Comparison of ENCODE assay signal across 1 cellular context in the genomic region with DNA sequence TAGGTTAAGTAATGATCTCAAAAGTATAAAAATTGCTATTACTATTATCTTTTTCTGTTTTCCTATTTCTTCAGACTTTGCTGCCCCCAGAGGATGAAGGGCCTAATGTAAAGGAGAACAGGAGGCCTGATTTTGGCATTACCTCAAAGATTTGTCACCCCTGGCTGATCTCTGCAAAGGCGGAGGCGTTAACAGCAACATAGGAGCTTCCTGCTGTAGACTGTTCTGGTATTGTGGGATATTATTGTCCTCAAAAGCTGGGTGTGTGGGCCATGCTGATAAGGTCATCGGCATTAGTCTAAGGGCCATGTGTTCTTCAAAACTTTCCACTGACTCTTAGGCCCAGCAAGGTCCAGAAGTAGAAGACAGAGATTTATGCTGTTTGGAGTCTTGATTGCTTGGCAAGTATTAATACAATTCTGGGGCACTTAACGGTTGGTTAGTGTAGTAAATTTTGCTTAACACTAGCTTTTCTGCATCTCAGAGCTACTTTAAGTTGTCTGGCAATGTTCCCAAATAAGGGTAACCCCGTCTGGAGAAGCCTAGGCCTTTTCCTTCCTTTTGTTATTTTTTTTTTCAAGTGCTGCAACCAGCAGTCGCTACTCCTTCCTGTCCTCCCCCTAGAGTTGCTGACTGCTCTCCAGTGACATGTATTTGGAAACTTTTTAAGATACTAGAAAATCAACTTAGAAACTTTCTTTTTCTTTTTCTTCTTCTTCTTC.
TF ChIP-seq lines count a peak whose summit lies in the region.

No MANE protein-coding gene starts in this region.

TF ChIP-seq in HepG2, 621 proteins besides CTCF, POLR2A, EP300 and RAD21:
- TF ChIP-seq ZNF260 (CRISPR knock-in tag; IDR thresholded peaks at IDR 0.05; ENCODE audit: borderline replicate concordance, low read depth) (no peak), ADNP (CRISPR knock-in tag; IDR thresholded peaks at IDR 0.05) (no peak), HMGA1 (CRISPR knock-in tag; conservative IDR thresholded peaks at IDR 0.05) (no peak), ATF7 (IDR thresholded peaks at IDR 0.05) (no peak), ATF7 (CRISPR knock-in tag; IDR thresholded peaks at IDR 0.05) (no peak), SYNCRIP (IDR thresholded peaks at IDR 0.05; ENCODE audit: insufficient read depth, low read depth, low read length) (no peak), RAD51 (IDR thresholded peaks at IDR 0.05; ENCODE audit: borderline replicate concordance) (no peak), ZNF572 (CRISPR knock-in tag; IDR thresholded peaks at IDR 0.05) (no peak), ZNF530 (CRISPR knock-in tag; IDR thresholded peaks at IDR 0.05; ENCODE audit: low read depth) (no peak)
- TF ChIP-seq, protein P1, sequence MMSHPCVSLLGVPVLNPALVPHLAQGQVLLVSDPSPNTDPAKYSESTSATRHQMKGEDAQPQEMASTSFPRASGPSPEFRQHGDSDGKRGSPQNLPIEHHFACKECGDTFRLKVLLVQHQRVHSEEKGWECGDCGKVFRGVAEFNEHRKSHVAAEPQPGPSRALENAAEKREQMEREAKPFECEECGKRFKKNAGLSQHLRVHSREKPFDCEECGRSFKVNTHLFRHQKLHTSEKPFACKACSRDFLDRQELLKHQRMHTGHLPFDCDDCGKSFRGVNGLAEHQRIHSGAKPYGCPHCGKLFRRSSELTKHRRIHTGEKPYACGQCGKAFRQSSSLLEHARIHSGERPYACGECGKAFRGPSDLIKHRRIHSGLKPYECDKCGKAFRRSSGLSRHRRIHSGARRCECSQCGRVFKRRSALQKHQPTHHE (CRISPR knock-in tag; IDR thresholded peaks at IDR 0.05; ENCODE audit: borderline replicate concordance): no peak
- TF ChIP-seq, protein P2, sequence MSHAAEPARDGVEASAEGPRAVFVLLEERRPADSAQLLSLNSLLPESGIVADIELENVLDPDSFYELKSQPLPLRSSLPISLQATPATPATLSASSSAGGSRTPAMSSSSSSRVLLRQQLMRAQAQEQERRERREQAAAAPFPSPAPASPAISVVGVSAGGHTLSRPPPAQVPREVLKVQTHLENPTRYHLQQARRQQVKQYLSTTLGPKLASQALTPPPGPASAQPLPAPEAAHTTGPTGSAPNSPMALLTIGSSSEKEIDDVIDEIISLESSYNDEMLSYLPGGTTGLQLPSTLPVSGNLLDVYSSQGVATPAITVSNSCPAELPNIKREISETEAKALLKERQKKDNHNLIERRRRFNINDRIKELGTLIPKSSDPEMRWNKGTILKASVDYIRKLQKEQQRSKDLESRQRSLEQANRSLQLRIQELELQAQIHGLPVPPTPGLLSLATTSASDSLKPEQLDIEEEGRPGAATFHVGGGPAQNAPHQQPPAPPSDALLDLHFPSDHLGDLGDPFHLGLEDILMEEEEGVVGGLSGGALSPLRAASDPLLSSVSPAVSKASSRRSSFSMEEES (CRISPR knock-in tag; IDR thresholded peaks at IDR 0.05): no peak
- TF ChIP-seq, protein P3, sequence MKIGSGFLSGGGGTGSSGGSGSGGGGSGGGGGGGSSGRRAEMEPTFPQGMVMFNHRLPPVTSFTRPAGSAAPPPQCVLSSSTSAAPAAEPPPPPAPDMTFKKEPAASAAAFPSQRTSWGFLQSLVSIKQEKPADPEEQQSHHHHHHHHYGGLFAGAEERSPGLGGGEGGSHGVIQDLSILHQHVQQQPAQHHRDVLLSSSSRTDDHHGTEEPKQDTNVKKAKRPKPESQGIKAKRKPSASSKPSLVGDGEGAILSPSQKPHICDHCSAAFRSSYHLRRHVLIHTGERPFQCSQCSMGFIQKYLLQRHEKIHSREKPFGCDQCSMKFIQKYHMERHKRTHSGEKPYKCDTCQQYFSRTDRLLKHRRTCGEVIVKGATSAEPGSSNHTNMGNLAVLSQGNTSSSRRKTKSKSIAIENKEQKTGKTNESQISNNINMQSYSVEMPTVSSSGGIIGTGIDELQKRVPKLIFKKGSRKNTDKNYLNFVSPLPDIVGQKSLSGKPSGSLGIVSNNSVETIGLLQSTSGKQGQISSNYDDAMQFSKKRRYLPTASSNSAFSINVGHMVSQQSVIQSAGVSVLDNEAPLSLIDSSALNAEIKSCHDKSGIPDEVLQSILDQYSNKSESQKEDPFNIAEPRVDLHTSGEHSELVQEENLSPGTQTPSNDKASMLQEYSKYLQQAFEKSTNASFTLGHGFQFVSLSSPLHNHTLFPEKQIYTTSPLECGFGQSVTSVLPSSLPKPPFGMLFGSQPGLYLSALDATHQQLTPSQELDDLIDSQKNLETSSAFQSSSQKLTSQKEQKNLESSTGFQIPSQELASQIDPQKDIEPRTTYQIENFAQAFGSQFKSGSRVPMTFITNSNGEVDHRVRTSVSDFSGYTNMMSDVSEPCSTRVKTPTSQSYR (CRISPR knock-in tag; IDR thresholded peaks at IDR 0.05; ENCODE audit: borderline replicate concordance): no peak
